In genomic region chr4:108166441-108167315, GRCh38 we compare ENCODE assay signal across 8 cellular contexts. TPM values are rescaled to one million over a fixed set of nuclear protein-coding genes. Genes with fewer than 3 reads are reported as not detected.
DNase-seq lines count a peak whose midpoint lies in the region; ATAC-seq and TF ChIP-seq lines count a peak whose summit lies in the region.

No MANE protein-coding gene starts in this region.

- peak overlapping the region; percentile 89 for H2AFZ ChIP-seq in IMR-90 (replicated peaks; ENCODE audit: low read length, poor library complexity)

- BruUV-seq in IMR-90 (replicated peaks; lab: Mats Ljungman, UMichigan), result no TSS peak

- H3K4me1 Mint-ChIP-seq in WTC11 (peaks cover 47% of the 10 kb centered on the region), naive B cell (peaks cover 37 to 52% (median 48%) of the 10 kb centered on the region in 3 donors)

- CTCF ChIA-PET in IMR-90 (lab: Yijun Ruan, JAX) (interaction anchor here (1.2 kb wide), 1 partner anchor 16 kb away, joined by 3 read pairs; no protein-coding TSS in a partner anchor), WTC11 (lab: Charles Lee) (interaction anchor here (0.6 to 1.0 kb wide), 3 partner anchors 11 to 148 kb away, joined by 3 read pairs; no protein-coding TSS in a partner anchor)

- H4K20me1 ChIP-seq in IMR-90 (ENCODE audit: insufficient read depth, low read length), result no peaks in the 10 kb centered on the region

- peak overlapping the region; percentile 53; the same call in 1 of the 2 replicates for H3K4me3 ChIP-seq in IMR-90 (ENCODE audit: insufficient read depth, low read depth, low read length)
- H3K4me3 ChIP-seq in duodenal mucosa (ENCODE audit: low read depth in 1 of 2, low read length in 2 of 2), result peak overlapping the region; percentile 74 to 80
- peak overlapping the region; percentile 84 for H3K4me3 ChIP-seq in thoracic aorta

- no peak overlapping the region for H2AK9ac ChIP-seq in IMR-90 (replicated peaks; ENCODE audit: low read depth, low read length, poor library complexity)

- H3K9me3 Mint-ChIP-seq in WTC11 (no peaks in the 10 kb centered on the region), naive B cell (no peaks in the 10 kb centered on the region)

- in situ Hi-C loops in IMR-90 (cut with MboI; ENCODE audit: low sequenced_read_pairs), result no loop called here

- H2BK20ac ChIP-seq in IMR-90 (ENCODE audit: low read depth, low read length), result no peak overlapping the region

- no peak for TF ChIP-seq CTCF in IMR-90 (conservative IDR thresholded peaks at IDR 0.05; ENCODE audit: low read depth, low read length)
- no peak for TF ChIP-seq CTCF in WTC11 (IDR thresholded peaks at IDR 0.05)
- TF ChIP-seq CTCF in thoracic aorta (IDR thresholded peaks at IDR 0.05), result no peak

- peak overlapping the region; percentile 54; the same call in 1 of the 2 replicates for H3K23ac ChIP-seq in IMR-90 (ENCODE audit: low read depth, low read length)

- TF ChIP-seq RAD21 in IMR-90 (IDR thresholded peaks at IDR 0.05; ENCODE audit: low read length), result no peak

- WGBS in IMR-90 (ENCODE audit: extremely low coverage in 2 of 2, insufficient read length in 1 of 2), 2 experiments, result 4% methylated on average over 38 of the region's 58 CpGs; no CpG with 5 or more reads in 1 of the 2 experiments

- no peak overlapping the region for H3K14ac ChIP-seq in IMR-90 (replicated peaks; ENCODE audit: low read depth, low read length)

- H3K56ac ChIP-seq in IMR-90 (ENCODE audit: extremely low read depth, insufficient read depth, low read length), result no peak overlapping the region

- H3K36me3 Mint-ChIP-seq in WTC11 (no peaks in the 10 kb centered on the region), naive B cell (peaks cover 0 to 10% of the 10 kb centered on the region in 2 donors)

- no peak for TF ChIP-seq POLR2A in GM18505 (IDR thresholded peaks at IDR 0.05; ENCODE audit: borderline replicate concordance, extremely low read depth, insufficient read depth, insufficient read length)
- TF ChIP-seq POLR2A in IMR-90 (IDR thresholded peaks at IDR 0.05; ENCODE audit: low read depth, low read length), result no peak

- H4K8ac ChIP-seq in IMR-90 (ENCODE audit: low read depth in 2 of 2, low read length in 2 of 2), result no peak overlapping the region

- H2BK5ac ChIP-seq in IMR-90 (ENCODE audit: low read depth, low read length, poor library complexity, severe bottlenecking), result no peak overlapping the region

- ATAC-seq in GM18505 (IDR thresholded peaks at IDR 0.05; ENCODE audit: unreplicated experiment) (peak; percentile 36), IMR-90 (ENCODE audit: low read depth) (no peak), WTC11 (peak; percentile 70), naive B cell (ENCODE audit: low read depth in 2 of 2) (peak; percentile 53), thoracic aorta (ENCODE audit: insufficient number of reproducible peaks, low FRiP score, low read depth) (no peak), HG03469 (IDR thresholded peaks at IDR 0.05; ENCODE audit: unreplicated experiment) (no peak)

- H2BK15ac ChIP-seq in IMR-90 (ENCODE audit: low read depth, low read length), result no peak overlapping the region

- H3K36me3 ChIP-seq in IMR-90 (ENCODE audit: control insufficient read depth, insufficient read depth, low read length) (no peaks in the 10 kb centered on the region), duodenal mucosa (ENCODE audit: control insufficient read depth in 1 of 2, insufficient read depth in 2 of 2, low read length in 2 of 2) (no peaks in the 10 kb centered on the region), thoracic aorta (no peaks in the 10 kb centered on the region)

- H3K9ac ChIP-seq in IMR-90 (ENCODE audit: low read depth, low read length), result no peak overlapping the region
- H3K9ac ChIP-seq in duodenal mucosa (ENCODE audit: low read depth in 1 of 2, low read length in 2 of 2), result no peak overlapping the region

- intact Hi-C loops in IMR-90 (cut with micrococcal nuclease), result loop anchor here (1.0 to 10.0 kb wide), 4 partner anchors 105 to 406 kb away; no protein-coding TSS in a partner anchor

- H3K27ac Mint-ChIP-seq in WTC11 (no peak overlapping the region), naive B cell (peak overlapping the region in 4 of 6 donors; percentile 40 to 85 (median 74))

- POLR2A ChIA-PET in IMR-90 (lab: Charles Lee; ENCODE audit: unreplicated experiment) (no interaction called here), WTC11 (lab: Charles Lee) (no interaction called here)

- H3K4me2 ChIP-seq in IMR-90 (ENCODE audit: low read depth, low read length), result peak overlapping the region; percentile 72

- dilution Hi-C loops in IMR-90 (cut with HindIII; ENCODE audit: low sequenced_read_pairs, unreplicated experiment), result no loop called here

- no peak overlapping the region for H4K5ac ChIP-seq in IMR-90 (ENCODE audit: low read depth, low read length)

- no peak overlapping the region for H2AK5ac ChIP-seq in IMR-90 (ENCODE audit: low read depth, low read length)

- no peaks in the 10 kb centered on the region for H3K79me1 ChIP-seq in IMR-90 (ENCODE audit: low read depth in 1 of 2, low read length in 2 of 2)

- no peak overlapping the region for H4K91ac ChIP-seq in IMR-90 (ENCODE audit: insufficient read depth, low read depth, low read length)

- H3K27ac ChIP-seq in IMR-90 (ENCODE audit: insufficient read depth, low read length) (no peak overlapping the region), duodenal mucosa (ENCODE audit: low read depth, low read length) (no peak overlapping the region), thoracic aorta (no peak overlapping the region)

- H3K27me3 Mint-ChIP-seq in WTC11 (ENCODE audit: low read depth) (peaks cover 97% of the 10 kb centered on the region), naive B cell (peaks cover 40 to 68% (median 42%) of the 10 kb centered on the region in 3 donors)

- peaks cover 5% of the 10 kb centered on the region; the same call in 1 of the 2 replicates for H3K9me3 ChIP-seq in IMR-90 (ENCODE audit: control insufficient read depth, insufficient read depth, low read length)
- H3K9me3 ChIP-seq in duodenal mucosa (ENCODE audit: control insufficient read depth in 1 of 2, low read length in 2 of 2), result no peaks in the 10 kb centered on the region
- no peaks in the 10 kb centered on the region for H3K9me3 ChIP-seq in thoracic aorta

- no peaks in the 10 kb centered on the region for H3K9me1 ChIP-seq in IMR-90 (ENCODE audit: insufficient read depth, low read length)

- H3K4me1 ChIP-seq in IMR-90 (ENCODE audit: control insufficient read depth, insufficient read depth, low read length) (peaks cover 2% of the 10 kb centered on the region; the same call in 1 of the 2 replicates), duodenal mucosa (ENCODE audit: control insufficient read depth in 1 of 2, insufficient read depth in 2 of 2, low read length in 2 of 2) (peaks cover 19 to 23% of the 10 kb centered on the region in 2 donors), thoracic aorta (ENCODE audit: control insufficient read depth in 1 of 2, low read depth in 2 of 2) (peaks cover 12 to 34% of the 10 kb centered on the region in 2 donors)

- DNase-seq in IMR-90, result no peak
- peak; percentile 71 for DNase-seq in WTC11 (ENCODE audit: low spot score)
- DNase-seq in naive B cell, result peak; percentile 48
- no peak for DNase-seq in thoracic aorta (ENCODE audit: low spot score)
- DNase-seq in Kasumi-1 (lab: John Stamatoyannopoulos, UW), result no peak

- H3K27me3 ChIP-seq in IMR-90 (ENCODE audit: control insufficient read depth, insufficient read depth, low read length) (peaks cover 64% of the 10 kb centered on the region), duodenal mucosa (ENCODE audit: control insufficient read depth in 1 of 2, insufficient read depth in 2 of 2, low read length in 2 of 2) (peaks cover 44 to 66% of the 10 kb centered on the region in 2 donors), thoracic aorta (replicated peaks; ENCODE audit: insufficient read depth) (peaks cover 32% of the 10 kb centered on the region)

- H3K4me3 Mint-ChIP-seq in WTC11, result peak overlapping the region; percentile 86
- peak overlapping the region; percentile 89 to 99 (median 95) for H3K4me3 Mint-ChIP-seq in naive B cell

- H3K4ac ChIP-seq in IMR-90 (ENCODE audit: low read depth, low read length), result no peak overlapping the region

- H2BK120ac ChIP-seq in IMR-90 (ENCODE audit: low read depth, low read length), result no peak overlapping the region

- H3K18ac ChIP-seq in IMR-90 (ENCODE audit: low read depth, low read length), result no peak overlapping the region

TF ChIP-seq in IMR-90, 13 proteins besides CTCF, POLR2A, EP300 and RAD21 (continues in another document):
- no peak for TF ChIP-seq BHLHE40 (IDR thresholded peaks at IDR 0.05; ENCODE audit: low read depth, low read length)
- no peak for TF ChIP-seq RCOR1 (IDR thresholded peaks at IDR 0.05; ENCODE audit: insufficient replicate concordance, low read length)
- TF ChIP-seq USF2 (IDR thresholded peaks at IDR 0.05; ENCODE audit: low read depth, low read length), result no peak
- no peak for TF ChIP-seq SMC3 (IDR thresholded peaks at IDR 0.05; ENCODE audit: low read depth, low read length)

TF ChIP-seq in WTC11, 78 proteins besides CTCF, POLR2A, EP300 and RAD21 (continues in another document):
- TF ChIP-seq USF1 (CRISPR knock-in tag; IDR thresholded peaks at IDR 0.05) (peak; percentile 51; the same call in 1 of the 2 replicates), KAT7 (CRISPR knock-in tag; IDR thresholded peaks at IDR 0.05; ENCODE audit: borderline replicate concordance) (no peak), IRF1 (CRISPR knock-in tag; IDR thresholded peaks at IDR 0.05) (no peak)

RNA-seq across cellular contexts. Expression of gene LEF1, which starts 2.1 kb away (rescaled TPM):
- total RNA-seq in IMR-90 (2012; rRNA removed), result 0.56 and 1.8 TPM in 2 replicates
- polyA plus RNA-seq in IMR-90 (2012; rRNA removed), result 0.93 and 1.7 TPM in 2 replicates
- 0.47 and 0.53 TPM in 2 replicates for polyA plus RNA-seq in IMR-90 (2012; cell fraction: cytosol; rRNA removed)
- polyA plus RNA-seq in IMR-90 (2012; cell fraction: nucleus; rRNA removed; ENCODE audit: low replicate concordance), result 0.28 and 1.0 TPM in 2 replicates
- 1.2 to 1.6 TPM (median 1.3 TPM) in 3 replicates for total RNA-seq in WTC11 (2021)
- 10 to 100 TPM in 2 of 6 donors, 1 to 10 TPM in 4; 4.9 to 27.9 (median 9.0) TPM for polyA plus RNA-seq in naive B cell (ENCODE audit: low read depth in 6 of 6)
- 1 to 10 TPM in 1 of 2 donors, under 1 TPM in 1; 0.54 to 3.2 TPM for total RNA-seq in thoracic aorta

Comparison
In these comparisons a context has a peak if more than half of its experiments do, and no peak if none do; other contexts are left out.
1. ATAC-seq: peak in GM18505 (single experiment), WTC11 (single experiment) and naive B cell (2 of 2); none in IMR-90 (single experiment), thoracic aorta (single experiment) and HG03469 (single experiment).
2. DNase-seq: peak in WTC11 (single experiment) and naive B cell (single experiment); none in IMR-90 (single experiment), thoracic aorta (single experiment) and Kasumi-1 (0 of 2).
3. Peak in every context shown above with its lines, with median percentiles within 50 percentile points of each other: H3K4me3 ChIP-seq.